In the genomic region with DNA sequence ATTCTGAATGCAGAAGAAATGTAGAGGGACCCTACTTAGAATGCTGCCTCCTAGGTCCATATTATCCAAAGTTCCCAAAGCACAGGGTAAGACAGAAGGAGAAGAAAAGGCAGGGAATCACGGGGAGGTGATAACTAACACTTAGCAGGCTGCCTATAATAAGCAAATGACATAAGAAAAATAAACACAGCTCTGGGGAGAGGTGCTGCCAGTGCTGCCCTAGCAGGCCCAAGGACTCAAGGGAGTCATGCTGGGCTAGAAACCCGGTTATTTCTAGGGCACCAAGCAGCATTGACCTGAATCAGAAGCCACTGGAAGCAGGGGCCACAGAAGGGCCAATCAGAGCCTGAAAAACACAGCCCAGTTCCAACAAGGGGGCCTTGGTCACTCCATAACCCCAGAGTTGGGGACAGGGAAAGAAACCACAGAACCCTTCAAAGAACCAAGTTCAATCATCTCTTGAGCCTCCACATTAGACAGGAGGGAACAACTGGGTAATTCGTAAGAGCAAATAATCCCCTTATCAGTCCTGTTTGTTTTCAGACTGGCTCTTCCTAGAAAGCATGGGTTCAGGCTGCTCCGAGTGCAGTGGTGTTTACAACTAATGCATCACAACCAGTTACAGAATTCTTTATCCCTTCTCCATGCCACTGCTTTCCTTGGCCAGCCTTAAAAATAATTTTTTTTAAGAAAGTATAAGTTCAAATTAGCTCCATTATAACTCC, we compare ENCODE assay signal across 21 cellular contexts. TPM values are rescaled to one million over a fixed set of nuclear protein-coding genes. Genes with fewer than 3 reads are reported as not detected.
"Had no signal": no experiment of that assay in that cellular context is flagged by ENCODE, and none has a peak within 500 bp of the region (broad histone marks: within the 10 kb centered on the region; RNA-seq: fewer than 3 reads in every experiment).

No MANE protein-coding gene starts in this region.

- ATAC-seq: activated CD8-positive, alpha-beta T cell treated with anti-CD3 and anti-CD28 coated beads, Interleukin-2, amount 10 ng/mL, durations not matched to agents 7 days and 5 days; activated naive CD4-positive, alpha-beta T cell treated with anti-CD3 and anti-CD28 coated beads, Interleukin-2, amount 50 U/mL, for 72 hours; T-helper 17 cell had no signal

- H3K27ac ChIP-seq: colonic mucosa, esophagus squamous epithelium, neural progenitor cell, parathyroid adenoma, tibial artery, uterus had no signal

- DNase-seq: activated B cell treated with CpG ODN at 0.5 μM for 24 hours; activated CD4-positive, alpha-beta T cell treated with anti-CD3 and anti-CD28 coated beads for 48 hours; activated CD8-positive, alpha-beta memory T cell treated with anti-CD3 and anti-CD28 coated beads, Interleukin-2, amount 50 U/mL, for 4 hours; activated CD8-positive, alpha-beta T cell treated with anti-CD3 and anti-CD28 coated beads, Interleukin-2, amount 10 ng/mL, durations not matched to agents 7 days and 5 days; activated gamma-delta T cell; activated T-cell treated with anti-CD3 and anti-CD28 coated beads, Interleukin-2, amount 50 U/mL, for 48 hours; amniotic stem cell; central memory CD4-positive, alpha-beta T cell; colonic mucosa; esophagus squamous epithelium; glutamatergic neuron; immature natural killer cell; mammary epithelial cell; naive B cell; retina; T-helper 17 cell; tibial artery; uterus had no signal

- H3K4me1 ChIP-seq: colonic mucosa, neural progenitor cell, uterus had no signal

- H3K4me3 ChIP-seq: colonic mucosa, esophagus squamous epithelium, neural progenitor cell, tibial artery, uterus had no signal

- H3K27me3 ChIP-seq: colonic mucosa, esophagus squamous epithelium, tibial artery, uterus had no signal

- H3K9me3 ChIP-seq: colonic mucosa, esophagus squamous epithelium, tibial artery, uterus had no signal

- H3K36me3 ChIP-seq: colonic mucosa, esophagus squamous epithelium, neural progenitor cell, tibial artery, uterus had no signal

- H3K9ac ChIP-seq: neural progenitor cell, parathyroid adenoma had no signal

RNA-seq across cellular contexts. Expression of a gene that starts 24.0 kb away (rescaled TPM):
- total RNA-seq: activated CD8-positive, alpha-beta T cell treated with anti-CD3 and anti-CD28 coated beads, Interleukin-2, amount 10 ng/mL, durations not matched to agents 7 days and 5 days had no signal
